Comparison of ENCODE assay signal across 1 cellular context in the genomic region with DNA sequence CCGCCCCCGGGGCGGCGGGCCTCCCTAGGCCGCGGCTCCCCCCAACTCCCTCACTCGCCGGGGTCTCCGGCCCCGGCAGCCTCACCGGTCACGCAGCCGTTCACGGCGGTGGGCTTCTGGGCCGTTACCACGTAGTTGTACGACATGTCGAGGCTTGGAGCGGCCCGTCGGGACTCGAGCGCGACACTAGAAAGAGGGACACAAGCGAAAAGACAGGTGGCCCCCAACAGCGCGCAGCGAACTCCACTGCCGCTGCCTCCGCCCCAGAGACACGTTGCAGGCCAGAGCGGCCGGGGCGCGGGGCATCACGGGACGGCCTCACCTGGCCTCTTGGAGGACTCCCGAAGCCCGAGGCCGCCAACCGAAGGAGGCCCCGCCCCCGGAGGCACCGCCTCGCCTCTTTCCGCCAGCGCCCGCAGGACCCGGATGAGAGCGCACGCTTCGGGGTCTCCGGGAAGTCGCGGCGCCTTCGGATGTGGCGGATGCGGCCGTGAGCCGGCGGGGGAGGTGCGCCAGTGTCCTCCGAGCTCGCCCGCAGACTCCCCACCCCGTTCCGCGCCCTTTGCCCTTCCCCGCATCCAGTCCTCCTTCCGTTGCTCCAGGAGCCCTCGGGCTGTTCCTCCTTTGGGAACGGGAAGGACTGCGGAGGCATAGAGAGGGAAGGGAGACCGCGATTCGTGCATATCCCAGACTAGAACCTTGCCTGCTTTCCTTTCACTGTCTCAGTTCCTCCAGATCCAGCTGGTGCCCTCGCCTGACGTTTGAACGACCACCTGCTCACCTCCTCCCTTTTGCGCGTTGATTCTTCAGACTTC.
TF ChIP-seq lines count a peak whose summit lies in the region.

A gene (minus strand): TSS at position 283 of the 815 bp plus-strand sequence. CDS start 137 bp downstream, at position 146.
A gene with protein sequence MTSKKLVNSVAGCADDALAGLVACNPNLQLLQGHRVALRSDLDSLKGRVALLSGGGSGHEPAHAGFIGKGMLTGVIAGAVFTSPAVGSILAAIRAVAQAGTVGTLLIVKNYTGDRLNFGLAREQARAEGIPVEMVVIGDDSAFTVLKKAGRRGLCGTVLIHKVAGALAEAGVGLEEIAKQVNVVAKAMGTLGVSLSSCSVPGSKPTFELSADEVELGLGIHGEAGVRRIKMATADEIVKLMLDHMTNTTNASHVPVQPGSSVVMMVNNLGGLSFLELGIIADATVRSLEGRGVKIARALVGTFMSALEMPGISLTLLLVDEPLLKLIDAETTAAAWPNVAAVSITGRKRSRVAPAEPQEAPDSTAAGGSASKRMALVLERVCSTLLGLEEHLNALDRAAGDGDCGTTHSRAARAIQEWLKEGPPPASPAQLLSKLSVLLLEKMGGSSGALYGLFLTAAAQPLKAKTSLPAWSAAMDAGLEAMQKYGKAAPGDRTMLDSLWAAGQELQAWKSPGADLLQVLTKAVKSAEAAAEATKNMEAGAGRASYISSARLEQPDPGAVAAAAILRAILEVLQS (plus strand): TSS at position 406 of the 815 bp plus-strand sequence. CDS start 1,501 bp downstream, outside the sequence.

TF ChIP-seq in K562, 482 proteins besides CTCF, POLR2A, EP300 and RAD21 (continued from another document and continues in another):
- TF ChIP-seq POU5F1 (IDR thresholded peaks at IDR 0.05; ENCODE audit: borderline replicate concordance, low read depth, low read length, partially characterized antibody) (no peak), ZNF696 (CRISPR knock-in tag; conservative IDR thresholded peaks at IDR 0.05) (no peak), DIDO1 (tag; IDR thresholded peaks at IDR 0.05; ENCODE audit: low read depth) (0 out of 2 replicates have a peak, but pooled peaks have one; percentile 32), EP400 (IDR thresholded peaks at IDR 0.05) (peak; percentile 95), RCOR1 (IDR thresholded peaks at IDR 0.05; ENCODE audit: borderline replicate concordance in 1 of 2, low read depth in 2 of 2, low read length in 2 of 2) (peak in 1 of 2 experiments; percentile 24; a peak in 1 of 4 replicates), ZNF316 (IDR thresholded peaks at IDR 0.05) (no peak), XRCC3 (IDR thresholded peaks at IDR 0.05) (no peak), ZNF140 (CRISPR knock-in tag; IDR thresholded peaks at IDR 0.05) (no peak), CHD2 (IDR thresholded peaks at IDR 0.05; ENCODE audit: low read depth, low read length) (no peak), ZNF23 (CRISPR knock-in tag; IDR thresholded peaks at IDR 0.05) (no peak), NCOR1 (IDR thresholded peaks at IDR 0.05) (no peak), NBN (IDR thresholded peaks at IDR 0.05; ENCODE audit: low read depth) (no peak; the same call in 1 of the 2 replicates), PURB (CRISPR knock-in tag; IDR thresholded peaks at IDR 0.05; ENCODE audit: low read depth) (no peak), TCFL5 (CRISPR knock-in tag; conservative IDR thresholded peaks at IDR 0.05) (no peak), CXXC5 (CRISPR knock-in tag; IDR thresholded peaks at IDR 0.05) (peak; percentile 83), PRPF4 (IDR thresholded peaks at IDR 0.05; ENCODE audit: insufficient read depth, low read depth, low read length, poor library complexity, severe bottlenecking) (no peak), GABPB2 (CRISPR knock-in tag; conservative IDR thresholded peaks at IDR 0.05) (no peak), CREM (IDR thresholded peaks at IDR 0.05; ENCODE audit: low read depth) (peak; percentile 82; the same call in 1 of the 2 replicates), NR2C2 (CRISPR knock-in tag; IDR thresholded peaks at IDR 0.05) (peak; percentile 79; the same call in 1 of the 2 replicates), NR2C2 (tag; IDR thresholded peaks at IDR 0.05) (peak; percentile 71; the same call in 1 of the 2 replicates), MTA3 (IDR thresholded peaks at IDR 0.05; ENCODE audit: borderline replicate concordance) (peak; percentile 80; the same call in 1 of the 2 replicates), GATAD2A (IDR thresholded peaks at IDR 0.05) (0 out of 2 replicates have a peak, but pooled peaks have one; percentile 73), NFIC (IDR thresholded peaks at IDR 0.05) (peak; percentile 53), FOXA3 (CRISPR knock-in tag; conservative IDR thresholded peaks at IDR 0.05 in 1 of 2, IDR thresholded peaks at IDR 0.05 in 1 of 2) (no peak), CCAR2 (IDR thresholded peaks at IDR 0.05; ENCODE audit: low read depth, low read length) (no peak), PHB (CRISPR knock-in tag; IDR thresholded peaks at IDR 0.05) (no peak), ZNF778 (CRISPR knock-in tag; IDR thresholded peaks at IDR 0.05) (no peak), ZFX (CRISPR knock-in tag; IDR thresholded peaks at IDR 0.05) (peak; percentile 98), FOXP1 (CRISPR knock-in tag; IDR thresholded peaks at IDR 0.05) (peak; percentile 70; the same call in 1 of the 2 replicates), ZNF79 (CRISPR knock-in tag; IDR thresholded peaks at IDR 0.05; ENCODE audit: low read depth) (no peak), KHSRP (IDR thresholded peaks at IDR 0.05) (no peak), RAD51 (IDR thresholded peaks at IDR 0.05; ENCODE audit: borderline replicate concordance, low read depth) (no peak), HNRNPLL (IDR thresholded peaks at IDR 0.05; ENCODE audit: low read depth, low read length, poor library complexity, severe bottlenecking) (peak; percentile 74), PHB2 (IDR thresholded peaks at IDR 0.05; ENCODE audit: low read depth) (no peak), SMAD1 (IDR thresholded peaks at IDR 0.05; ENCODE audit: low read depth, low read length, partially characterized antibody) (peak; percentile 48)
- TF ChIP-seq, protein P1, sequence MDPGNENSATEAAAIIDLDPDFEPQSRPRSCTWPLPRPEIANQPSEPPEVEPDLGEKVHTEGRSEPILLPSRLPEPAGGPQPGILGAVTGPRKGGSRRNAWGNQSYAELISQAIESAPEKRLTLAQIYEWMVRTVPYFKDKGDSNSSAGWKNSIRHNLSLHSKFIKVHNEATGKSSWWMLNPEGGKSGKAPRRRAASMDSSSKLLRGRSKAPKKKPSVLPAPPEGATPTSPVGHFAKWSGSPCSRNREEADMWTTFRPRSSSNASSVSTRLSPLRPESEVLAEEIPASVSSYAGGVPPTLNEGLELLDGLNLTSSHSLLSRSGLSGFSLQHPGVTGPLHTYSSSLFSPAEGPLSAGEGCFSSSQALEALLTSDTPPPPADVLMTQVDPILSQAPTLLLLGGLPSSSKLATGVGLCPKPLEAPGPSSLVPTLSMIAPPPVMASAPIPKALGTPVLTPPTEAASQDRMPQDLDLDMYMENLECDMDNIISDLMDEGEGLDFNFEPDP (CRISPR knock-in tag; IDR thresholded peaks at IDR 0.05): no peak
- TF ChIP-seq, protein P2, sequence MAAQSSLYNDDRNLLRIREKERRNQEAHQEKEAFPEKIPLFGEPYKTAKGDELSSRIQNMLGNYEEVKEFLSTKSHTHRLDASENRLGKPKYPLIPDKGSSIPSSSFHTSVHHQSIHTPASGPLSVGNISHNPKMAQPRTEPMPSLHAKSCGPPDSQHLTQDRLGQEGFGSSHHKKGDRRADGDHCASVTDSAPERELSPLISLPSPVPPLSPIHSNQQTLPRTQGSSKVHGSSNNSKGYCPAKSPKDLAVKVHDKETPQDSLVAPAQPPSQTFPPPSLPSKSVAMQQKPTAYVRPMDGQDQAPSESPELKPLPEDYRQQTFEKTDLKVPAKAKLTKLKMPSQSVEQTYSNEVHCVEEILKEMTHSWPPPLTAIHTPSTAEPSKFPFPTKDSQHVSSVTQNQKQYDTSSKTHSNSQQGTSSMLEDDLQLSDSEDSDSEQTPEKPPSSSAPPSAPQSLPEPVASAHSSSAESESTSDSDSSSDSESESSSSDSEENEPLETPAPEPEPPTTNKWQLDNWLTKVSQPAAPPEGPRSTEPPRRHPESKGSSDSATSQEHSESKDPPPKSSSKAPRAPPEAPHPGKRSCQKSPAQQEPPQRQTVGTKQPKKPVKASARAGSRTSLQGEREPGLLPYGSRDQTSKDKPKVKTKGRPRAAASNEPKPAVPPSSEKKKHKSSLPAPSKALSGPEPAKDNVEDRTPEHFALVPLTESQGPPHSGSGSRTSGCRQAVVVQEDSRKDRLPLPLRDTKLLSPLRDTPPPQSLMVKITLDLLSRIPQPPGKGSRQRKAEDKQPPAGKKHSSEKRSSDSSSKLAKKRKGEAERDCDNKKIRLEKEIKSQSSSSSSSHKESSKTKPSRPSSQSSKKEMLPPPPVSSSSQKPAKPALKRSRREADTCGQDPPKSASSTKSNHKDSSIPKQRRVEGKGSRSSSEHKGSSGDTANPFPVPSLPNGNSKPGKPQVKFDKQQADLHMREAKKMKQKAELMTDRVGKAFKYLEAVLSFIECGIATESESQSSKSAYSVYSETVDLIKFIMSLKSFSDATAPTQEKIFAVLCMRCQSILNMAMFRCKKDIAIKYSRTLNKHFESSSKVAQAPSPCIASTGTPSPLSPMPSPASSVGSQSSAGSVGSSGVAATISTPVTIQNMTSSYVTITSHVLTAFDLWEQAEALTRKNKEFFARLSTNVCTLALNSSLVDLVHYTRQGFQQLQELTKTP (IDR thresholded peaks at IDR 0.05; ENCODE audit: low read depth in 1 of 2, partially characterized antibody in 2 of 2): peak in 1 of 2 experiments; percentile 48
- TF ChIP-seq, protein P3, sequence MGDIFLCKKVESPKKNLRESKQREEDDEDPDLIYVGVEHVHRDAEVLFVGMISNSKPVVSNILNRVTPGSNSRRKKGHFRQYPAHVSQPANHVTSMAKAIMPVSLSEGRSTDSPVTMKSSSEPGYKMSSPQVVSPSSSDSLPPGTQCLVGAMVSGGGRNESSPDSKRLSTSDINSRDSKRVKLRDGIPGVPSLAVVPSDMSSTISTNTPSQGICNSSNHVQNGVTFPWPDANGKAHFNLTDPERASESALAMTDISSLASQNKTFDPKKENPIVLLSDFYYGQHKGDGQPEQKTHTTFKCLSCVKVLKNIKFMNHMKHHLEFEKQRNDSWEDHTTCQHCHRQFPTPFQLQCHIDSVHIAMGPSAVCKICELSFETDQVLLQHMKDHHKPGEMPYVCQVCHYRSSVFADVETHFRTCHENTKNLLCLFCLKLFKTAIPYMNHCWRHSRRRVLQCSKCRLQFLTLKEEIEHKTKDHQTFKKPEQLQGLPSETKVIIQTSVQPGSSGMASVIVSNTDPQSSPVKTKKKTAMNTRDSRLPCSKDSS (IDR thresholded peaks at IDR 0.05; ENCODE audit: low read depth, partially characterized antibody): no peak
- TF ChIP-seq, protein P4, sequence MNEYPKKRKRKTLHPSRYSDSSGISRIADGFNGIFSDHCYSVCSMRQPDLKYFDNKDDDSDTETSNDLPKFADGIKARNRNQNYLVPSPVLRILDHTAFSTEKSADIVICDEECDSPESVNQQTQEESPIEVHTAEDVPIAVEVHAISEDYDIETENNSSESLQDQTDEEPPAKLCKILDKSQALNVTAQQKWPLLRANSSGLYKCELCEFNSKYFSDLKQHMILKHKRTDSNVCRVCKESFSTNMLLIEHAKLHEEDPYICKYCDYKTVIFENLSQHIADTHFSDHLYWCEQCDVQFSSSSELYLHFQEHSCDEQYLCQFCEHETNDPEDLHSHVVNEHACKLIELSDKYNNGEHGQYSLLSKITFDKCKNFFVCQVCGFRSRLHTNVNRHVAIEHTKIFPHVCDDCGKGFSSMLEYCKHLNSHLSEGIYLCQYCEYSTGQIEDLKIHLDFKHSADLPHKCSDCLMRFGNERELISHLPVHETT (CRISPR knock-in tag; conservative IDR thresholded peaks at IDR 0.05 in 1 of 2, IDR thresholded peaks at IDR 0.05 in 1 of 2): peak in 1 of 2 experiments; percentile 60; a peak in 1 of 4 replicates
- TF ChIP-seq, protein P5, sequence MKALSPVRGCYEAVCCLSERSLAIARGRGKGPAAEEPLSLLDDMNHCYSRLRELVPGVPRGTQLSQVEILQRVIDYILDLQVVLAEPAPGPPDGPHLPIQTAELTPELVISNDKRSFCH (CRISPR knock-in tag; IDR thresholded peaks at IDR 0.05): no peak
- TF ChIP-seq, protein P5 (tag; IDR thresholded peaks at IDR 0.05): no peak
- TF ChIP-seq, protein P6, sequence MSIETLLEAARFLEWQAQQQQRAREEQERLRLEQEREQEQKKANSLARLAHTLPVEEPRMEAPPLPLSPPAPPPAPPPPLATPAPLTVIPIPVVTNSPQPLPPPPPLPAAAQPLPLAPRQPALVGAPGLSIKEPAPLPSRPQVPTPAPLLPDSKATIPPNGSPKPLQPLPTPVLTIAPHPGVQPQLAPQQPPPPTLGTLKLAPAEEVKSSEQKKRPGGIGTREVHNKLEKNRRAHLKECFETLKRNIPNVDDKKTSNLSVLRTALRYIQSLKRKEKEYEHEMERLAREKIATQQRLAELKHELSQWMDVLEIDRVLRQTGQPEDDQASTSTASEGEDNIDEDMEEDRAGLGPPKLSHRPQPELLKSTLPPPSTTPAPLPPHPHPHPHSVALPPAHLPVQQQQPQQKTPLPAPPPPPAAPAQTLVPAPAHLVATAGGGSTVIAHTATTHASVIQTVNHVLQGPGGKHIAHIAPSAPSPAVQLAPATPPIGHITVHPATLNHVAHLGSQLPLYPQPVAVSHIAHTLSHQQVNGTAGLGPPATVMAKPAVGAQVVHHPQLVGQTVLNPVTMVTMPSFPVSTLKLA (conservative IDR thresholded peaks at IDR 0.05): peak; percentile 80 to 91
- TF ChIP-seq, protein P7, sequence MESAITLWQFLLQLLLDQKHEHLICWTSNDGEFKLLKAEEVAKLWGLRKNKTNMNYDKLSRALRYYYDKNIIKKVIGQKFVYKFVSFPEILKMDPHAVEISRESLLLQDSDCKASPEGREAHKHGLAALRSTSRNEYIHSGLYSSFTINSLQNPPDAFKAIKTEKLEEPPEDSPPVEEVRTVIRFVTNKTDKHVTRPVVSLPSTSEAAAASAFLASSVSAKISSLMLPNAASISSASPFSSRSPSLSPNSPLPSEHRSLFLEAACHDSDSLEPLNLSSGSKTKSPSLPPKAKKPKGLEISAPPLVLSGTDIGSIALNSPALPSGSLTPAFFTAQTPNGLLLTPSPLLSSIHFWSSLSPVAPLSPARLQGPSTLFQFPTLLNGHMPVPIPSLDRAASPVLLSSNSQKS (CRISPR knock-in tag; IDR thresholded peaks at IDR 0.05): no peak
- TF ChIP-seq, protein P8, sequence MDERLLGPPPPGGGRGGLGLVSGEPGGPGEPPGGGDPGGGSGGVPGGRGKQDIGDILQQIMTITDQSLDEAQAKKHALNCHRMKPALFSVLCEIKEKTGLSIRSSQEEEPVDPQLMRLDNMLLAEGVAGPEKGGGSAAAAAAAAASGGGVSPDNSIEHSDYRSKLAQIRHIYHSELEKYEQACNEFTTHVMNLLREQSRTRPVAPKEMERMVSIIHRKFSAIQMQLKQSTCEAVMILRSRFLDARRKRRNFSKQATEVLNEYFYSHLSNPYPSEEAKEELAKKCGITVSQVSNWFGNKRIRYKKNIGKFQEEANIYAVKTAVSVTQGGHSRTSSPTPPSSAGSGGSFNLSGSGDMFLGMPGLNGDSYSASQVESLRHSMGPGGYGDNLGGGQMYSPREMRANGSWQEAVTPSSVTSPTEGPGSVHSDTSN (CRISPR knock-in tag; IDR thresholded peaks at IDR 0.05; ENCODE audit: low read depth): no peak
- TF ChIP-seq, protein P8 (tag; conservative IDR thresholded peaks at IDR 0.05; ENCODE audit: low read depth): no peak
